Comparison of ENCODE assay signal across 1 cellular context in the genomic region with DNA sequence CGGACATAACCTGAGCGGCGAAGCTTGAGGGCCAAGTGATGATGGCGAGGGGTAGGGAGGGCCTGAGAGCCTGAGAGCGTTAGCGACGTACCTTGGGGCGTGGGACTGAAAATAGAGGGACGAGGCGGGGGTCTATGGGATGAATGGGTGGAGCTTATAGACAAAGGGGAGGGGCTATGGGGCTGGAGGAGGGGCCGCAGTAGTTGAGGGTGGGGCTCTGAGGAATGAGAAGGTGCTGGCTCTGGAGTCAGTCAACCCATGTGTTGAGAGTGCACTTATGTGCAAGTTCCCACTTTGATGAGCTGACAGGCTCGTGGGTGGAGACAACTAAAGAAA.
TF ChIP-seq lines count a peak whose summit lies in the region.

No MANE protein-coding gene starts in this region.

TF ChIP-seq in HEK293, 187 proteins besides CTCF, POLR2A, EP300 and RAD21 (continued from another document):
- 0 out of 2 replicates have a peak, but pooled peaks have one; percentile 28 for TF ChIP-seq PRDM10 (tag by site-specific recombination; IDR thresholded peaks at IDR 0.05)
- TF ChIP-seq, protein P1, sequence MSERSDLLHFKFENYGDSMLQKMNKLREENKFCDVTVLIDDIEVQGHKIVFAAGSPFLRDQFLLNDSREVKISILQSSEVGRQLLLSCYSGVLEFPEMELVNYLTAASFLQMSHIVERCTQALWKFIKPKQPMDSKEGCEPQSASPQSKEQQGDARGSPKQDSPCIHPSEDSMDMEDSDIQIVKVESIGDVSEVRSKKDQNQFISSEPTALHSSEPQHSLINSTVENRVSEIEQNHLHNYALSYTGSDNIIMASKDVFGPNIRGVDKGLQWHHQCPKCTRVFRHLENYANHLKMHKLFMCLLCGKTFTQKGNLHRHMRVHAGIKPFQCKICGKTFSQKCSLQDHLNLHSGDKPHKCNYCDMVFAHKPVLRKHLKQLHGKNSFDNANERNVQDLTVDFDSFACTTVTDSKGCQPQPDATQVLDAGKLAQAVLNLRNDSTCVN (tag by site-specific recombination; optimal IDR thresholded peaks at IDR 0.05) = peak; percentile 12
- TF ChIP-seq ZNF449 (tag by site-specific recombination; IDR thresholded peaks at IDR 0.05) = 0 out of 2 replicates have a peak, but pooled peaks have one; percentile 18
- peak; percentile 69 for TF ChIP-seq SP2 (tag by site-specific recombination; IDR thresholded peaks at IDR 0.05)
- peak; percentile 57 for TF ChIP-seq SP3 (tag by site-specific recombination; IDR thresholded peaks at IDR 0.05)
